In the genomic region with DNA sequence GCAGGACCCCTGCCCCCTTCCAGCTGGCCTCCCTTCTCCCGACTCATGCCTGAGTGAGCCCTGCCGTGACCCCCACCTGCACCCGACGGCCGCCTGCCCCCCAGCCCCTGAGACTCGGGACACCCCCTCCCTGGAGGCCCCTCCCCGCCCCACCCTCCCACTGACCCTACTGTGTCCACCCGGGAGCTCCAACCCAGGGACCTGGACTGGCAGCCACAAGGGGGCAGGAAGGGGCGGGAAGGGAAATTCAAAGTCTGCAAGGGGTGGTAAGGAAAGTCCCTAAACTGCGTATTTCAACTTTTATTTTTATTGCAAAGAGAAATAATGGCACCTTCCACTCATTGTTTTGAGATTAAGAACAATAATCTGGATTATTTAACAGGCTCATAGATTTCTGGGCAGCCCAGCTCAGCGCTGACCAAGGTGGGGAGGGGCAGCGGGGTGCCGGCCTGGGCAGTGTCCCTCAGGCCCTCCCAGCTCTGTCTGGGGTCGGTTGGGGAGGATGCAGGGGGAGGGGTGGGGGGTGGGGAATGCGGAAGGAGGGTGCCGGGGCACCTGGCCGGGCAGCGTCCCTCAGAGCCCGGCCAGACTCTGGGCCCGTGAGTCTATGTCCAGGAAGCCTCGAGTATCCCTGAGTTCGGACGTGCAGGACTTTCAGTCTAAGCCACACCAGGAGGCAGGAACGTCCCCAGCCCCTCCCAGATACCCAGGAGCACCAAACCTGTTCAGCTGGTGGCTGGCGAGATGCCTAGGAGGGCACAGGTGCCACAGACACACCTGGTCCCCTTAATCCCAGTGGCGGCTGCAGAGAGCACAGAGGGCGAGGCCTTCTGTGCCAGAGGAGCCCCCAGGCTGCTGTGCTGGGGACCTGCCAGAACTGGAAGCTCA, we compare ENCODE assay signal across 6 cellular contexts. TPM values are rescaled to one million over a fixed set of nuclear protein-coding genes. Genes with fewer than 3 reads are reported as not detected.
DNase-seq lines count a peak whose midpoint lies in the region; TF ChIP-seq lines count a peak whose summit lies in the region.

No MANE protein-coding gene starts in this region.

- no peak for TF ChIP-seq CTCF in smooth muscle cell (IDR thresholded peaks at IDR 0.05; ENCODE audit: borderline replicate concordance, insufficient read depth, poor library complexity, severe bottlenecking)

- no peaks in the 10 kb centered on the region for H3K27me3 ChIP-seq in smooth muscle cell (ENCODE audit: low read depth)

- no peaks in the 10 kb centered on the region for H4K20me1 ChIP-seq in smooth muscle cell (ENCODE audit: low read depth)

- no peaks in the 10 kb centered on the region for H3K36me3 ChIP-seq in smooth muscle cell (ENCODE audit: low read depth)

- WGBS in smooth muscle cell (ENCODE audit: low lambda C conversion rate), result 54% methylated on average over 27 of the region's 27 CpGs

- DNase-seq in DMS153 (lab: John Stamatoyannopoulos, UW) (peak; percentile 62), NCI-H2171 (lab: John Stamatoyannopoulos, UW) (peak; percentile 84), smooth muscle cell (lab: John Stamatoyannopoulos, UW; ENCODE audit: unreplicated experiment) (no peak), mesenteric fat pad (ENCODE audit: low spot score) (no peak)
- DNase-seq in effector CD8-positive, alpha-beta T cell (lab: John Stamatoyannopoulos, UW), result peak; percentile 44
- no peak for DNase-seq in stimulated activated CD4-positive, alpha-beta T cell treated with anti-CD3 and anti-CD28 coated beads, Interleukin-12 subunit alpha, Interleukin-12 subunit beta, amount 100 ng/mL, for 4 hours

- H3F3A ChIP-seq in smooth muscle cell (ENCODE audit: low read depth), result no peaks in the 10 kb centered on the region

- H3K27ac ChIP-seq in smooth muscle cell (ENCODE audit: low read depth), result no peak overlapping the region

- peak overlapping the region; percentile 41 for H3K4me3 ChIP-seq in smooth muscle cell

- H3K4me2 ChIP-seq in smooth muscle cell, result peak overlapping the region; percentile 84

- H2AFZ ChIP-seq in smooth muscle cell (ENCODE audit: low read depth), result no peak overlapping the region

- H3K79me2 ChIP-seq in smooth muscle cell (ENCODE audit: low read depth), result no peaks in the 10 kb centered on the region

- H3K9ac ChIP-seq in smooth muscle cell (ENCODE audit: low read depth), result no peak overlapping the region

- H3K4me1 ChIP-seq in smooth muscle cell (ENCODE audit: low read depth), result peaks cover 3% of the 10 kb centered on the region

- no peaks in the 10 kb centered on the region for H3K9me3 ChIP-seq in smooth muscle cell (replicated peaks; ENCODE audit: low read depth)

RNA-seq across cellular contexts. Expression of a gene that starts 1.3 kb away (rescaled TPM):
- total RNA-seq in smooth muscle cell, result 0.09 TPM in 1 of 2 replicates, not detected in the other
- polyA plus RNA-seq in smooth muscle cell, result 0.05 and 0.15 TPM in 2 replicates
- total RNA-seq in mesenteric fat pad, result 0.10 TPM

RNA-seq across cellular contexts. Expression of a gene that starts 9.1 kb away (rescaled TPM):
- total RNA-seq in smooth muscle cell (not detected in 2 replicates), mesenteric fat pad (not detected)
- 0.19 TPM in 1 of 2 replicates, not detected in the other for polyA plus RNA-seq in smooth muscle cell

RNA-seq across cellular contexts. Expression of a gene that starts 15.5 kb away (rescaled TPM):
- total RNA-seq in smooth muscle cell, result 0.72 and 2.5 TPM in 2 replicates
- polyA plus RNA-seq in smooth muscle cell, result 2.2 and 3.6 TPM in 2 replicates
- total RNA-seq in mesenteric fat pad, result 0.13 TPM

RNA-seq across cellular contexts. Expression of a gene that starts 17.9 kb away (rescaled TPM):
- 97.7 and 118 TPM in 2 replicates for total RNA-seq in smooth muscle cell
- polyA plus RNA-seq in smooth muscle cell, result 365 and 418 TPM in 2 replicates
- total RNA-seq in mesenteric fat pad, result 173 TPM

RNA-seq across cellular contexts. Expression of a gene that starts 35.6 kb away (rescaled TPM):
- total RNA-seq in smooth muscle cell (9.8 and 13.8 TPM in 2 replicates), mesenteric fat pad (50.8 TPM)
- polyA plus RNA-seq in smooth muscle cell, result 3.0 and 4.3 TPM in 2 replicates

Comparison
In these comparisons a context has a peak if more than half of its experiments do, and no peak if none do; other contexts are left out.
1. DNase-seq: peak in DMS153 (single experiment), NCI-H2171 (single experiment) and effector CD8-positive, alpha-beta T cell (single experiment); none in smooth muscle cell (single experiment), mesenteric fat pad (single experiment) and stimulated activated CD4-positive, alpha-beta T cell treated with anti-CD3 and anti-CD28 coated beads, Interleukin-12 subunit alpha, Interleukin-12 subunit beta, amount 100 ng/mL, for 4 hours (single experiment).